ENCODE assay signal across 10 cellular contexts in the genomic region with DNA sequence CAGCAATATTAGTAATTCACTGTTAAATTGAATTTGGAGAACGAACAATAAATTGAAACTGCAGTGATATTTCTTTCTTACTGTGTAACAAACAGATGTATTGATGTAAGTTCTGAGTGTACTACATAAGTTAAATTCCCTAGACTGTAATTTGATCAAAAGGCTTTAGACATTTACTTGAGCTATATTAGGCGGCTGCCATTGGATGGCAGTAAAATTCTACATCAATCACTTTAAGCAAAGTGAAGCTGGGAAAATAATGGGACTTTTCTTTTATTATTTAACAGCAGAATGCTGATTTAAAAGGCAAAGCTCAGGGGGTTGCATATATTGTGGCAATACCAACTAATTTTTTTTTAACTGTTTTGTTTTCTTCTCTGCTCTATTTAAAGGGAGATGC.
DNase-seq lines count a peak whose midpoint lies in the region; ATAC-seq and TF ChIP-seq lines count a peak whose summit lies in the region.
"Had no signal": no experiment of that assay in that cellular context is flagged by ENCODE, and none has a peak within 500 bp of the region (broad histone marks: within the 10 kb centered on the region; RNA-seq: fewer than 3 reads in every experiment).

No MANE protein-coding gene starts in this region.

- H3K27me3 ChIP-seq in A673 (replicated peaks; ENCODE audit: insufficient read depth, low read depth, low read length, poor library complexity) = no peaks in the 10 kb centered on the region
- peaks cover 19% of the 10 kb centered on the region for H3K27me3 ChIP-seq in RWPE2 (ENCODE audit: insufficient read depth, poor library complexity, severe bottlenecking)

- BruUV-seq in A673 (replicated peaks; lab: Mats Ljungman, UMichigan) = no TSS peak

- H3K4me3 ChIP-seq in A673 (ENCODE audit: low read depth, low read length, poor library complexity, severe bottlenecking) (no peak overlapping the region), RWPE2 (ENCODE audit: severe bottlenecking) (no peak overlapping the region), fibroblast of the aortic adventitia (ENCODE audit: low read depth, low read length) (no peak overlapping the region)

- H3K27ac ChIP-seq in A673 (ENCODE audit: low read depth, low read length, poor library complexity, severe bottlenecking) (no peak overlapping the region), RWPE2 (ENCODE audit: poor library complexity, severe bottlenecking) (no peak overlapping the region)

- CTCF ChIA-PET in A673 (lab: Charles Lee) = interaction anchor here (0.6 to 1.0 kb wide), 2 partner anchors 374 to 814 kb away, joined by 3 to 7 read pairs; no protein-coding TSS in a partner anchor

- POLR2A ChIA-PET in A673 (lab: Charles Lee; ENCODE audit: low non-redundant PET) = no interaction called here

- peak; percentile 68 for TF ChIP-seq CTCF in A673 (conservative IDR thresholded peaks at IDR 0.05; ENCODE audit: low read depth, low read length)
- peak; percentile 59 for TF ChIP-seq CTCF in RWPE2 (IDR thresholded peaks at IDR 0.05; ENCODE audit: poor library complexity, severe bottlenecking)
- TF ChIP-seq CTCF in fibroblast of the aortic adventitia (IDR thresholded peaks at IDR 0.05; ENCODE audit: insufficient read depth, low read length) = peak; percentile 32

- H3K36me3 ChIP-seq in A673 (ENCODE audit: insufficient read depth, low read length, poor library complexity, severe bottlenecking) = no peaks in the 10 kb centered on the region
- no peaks in the 10 kb centered on the region for H3K36me3 ChIP-seq in RWPE2 (ENCODE audit: low read depth)

- ATAC-seq in RWPE2 (ENCODE audit: low read depth) (peak; percentile 52; the same call in 1 of the 3 replicates), HG03159 (IDR thresholded peaks at IDR 0.05; ENCODE audit: unreplicated experiment) (no peak), GM18498 (IDR thresholded peaks at IDR 0.05; ENCODE audit: unreplicated experiment) (no peak)
- ATAC-seq: naive thymus-derived CD4-positive, alpha-beta T cell; stimulated activated naive CD8-positive, alpha-beta T cell treated with anti-CD3 and anti-CD28 coated beads, Interleukin-15, amount 100 ng/mL, for 72 hours had no signal

- peaks cover 22% of the 10 kb centered on the region for H3K4me1 ChIP-seq in A673 (ENCODE audit: insufficient read depth, low read length, poor library complexity, severe bottlenecking)
- H3K4me1 ChIP-seq in RWPE2 (ENCODE audit: insufficient read depth, poor library complexity, severe bottlenecking) = no peaks in the 10 kb centered on the region

- peak; percentile 86 for DNase-seq in A673 (ENCODE audit: low spot score)
- DNase-seq in HCEC 1CT = peak; percentile 64
- no peak for DNase-seq in RWPE2 (ENCODE audit: low spot score)
- DNase-seq in fibroblast of the aortic adventitia (ENCODE audit: low read depth) = peak; percentile 57
- DNase-seq in posterior vena cava (ENCODE audit: low spot score) = no peak
- DNase-seq in activated naive CD4-positive, alpha-beta T cell treated with anti-CD3 and anti-CD28 coated beads, Interleukin-2, amount 50 U/mL, for 16 hours = no peak
- DNase-seq: naive thymus-derived CD4-positive, alpha-beta T cell; stimulated activated naive CD8-positive, alpha-beta T cell treated with anti-CD3 and anti-CD28 coated beads, Interleukin-15, amount 100 ng/mL, for 72 hours had no signal

- intact Hi-C loops in A673 (cut with micrococcal nuclease; ENCODE audit: unreplicated experiment) (loop anchor here (1.0 to 10.0 kb wide), 5 partner anchors 70 to 1260 kb away; no protein-coding TSS in a partner anchor), posterior vena cava (cut with DNase I) (no loop called here)

- H3K9me3 ChIP-seq in A673 (ENCODE audit: low read depth, low read length, poor library complexity, severe bottlenecking) (no peaks in the 10 kb centered on the region), RWPE2 (ENCODE audit: severe bottlenecking) (no peaks in the 10 kb centered on the region)

Comparison
In these comparisons a context has a peak if more than half of its experiments do, and no peak if none do; other contexts are left out.
1. DNase-seq: peak in A673 (single experiment), HCEC 1CT (single experiment) and fibroblast of the aortic adventitia (single experiment); none in RWPE2 (single experiment), posterior vena cava (single experiment) and activated naive CD4-positive, alpha-beta T cell treated with anti-CD3 and anti-CD28 coated beads, Interleukin-2, amount 50 U/mL, for 16 hours (single experiment).
2. Peak in every context shown above with its lines, with median percentiles within 50 percentile points of each other: CTCF ChIP-seq.